Comparison of ENCODE assay signal across 33 cellular contexts in genomic region chr9:125493861-125494554, GRCh38.
A peak's percentile ranks its signal among the peaks of the same experiment; 100 is the strongest.
DNase-seq lines count a peak whose midpoint lies in the region; ATAC-seq, FAIRE-seq and TF ChIP-seq lines count a peak whose summit lies in the region.
"Had no signal": no experiment of that assay in that cellular context is flagged by ENCODE, and none has a peak within 500 bp of the region (broad histone marks: within the 10 kb centered on the region; RNA-seq: fewer than 3 reads in every experiment).

No MANE protein-coding gene starts in this region.

- H3K4me1 Mint-ChIP-seq in activated T-helper 1 cell treated with anti-CD3 and anti-CD28 coated beads, Interleukin-12 subunit alpha, Interleukin-12 subunit beta, Interleukin-2, Interleukin-4 antibody, amounts not matched to agents 30 ng/mL and 10 ng/mL and 1 ng/mL, durations not matched to agents 14 hours and 24 hours and 36 hours (ENCODE audit: low read depth) = no peaks in the 10 kb centered on the region
- H3K4me1 Mint-ChIP-seq: activated CD8-positive, alpha-beta memory T cell treated with anti-CD3 and anti-CD28 coated beads, Interleukin-2, amount 10 ng/mL, durations not matched to agents 7 days and 5 days; CD14-positive monocyte had no signal

- TF ChIP-seq RAD21 in A549 (conservative IDR thresholded peaks at IDR 0.05 in 1 of 2, IDR thresholded peaks at IDR 0.05 in 1 of 2) = no peak
- TF ChIP-seq RAD21 in HCT116 (IDR thresholded peaks at IDR 0.05; ENCODE audit: low read depth) = no peak

- BruUV-seq in HCT116 (replicated peaks; lab: Mats Ljungman, UMichigan) = no TSS peak

- no peaks in the 10 kb centered on the region for H4K20me1 ChIP-seq in HCT116 (ENCODE audit: insufficient read depth)

- H3K4me3 Mint-ChIP-seq in activated T-helper 1 cell treated with anti-CD3 and anti-CD28 coated beads, Interleukin-12 subunit alpha, Interleukin-12 subunit beta, Interleukin-2, Interleukin-4 antibody, amounts not matched to agents 30 ng/mL and 10 ng/mL and 1 ng/mL, durations not matched to agents 14 hours and 24 hours and 36 hours = no peak overlapping the region
- H3K4me3 Mint-ChIP-seq: activated CD8-positive, alpha-beta memory T cell treated with anti-CD3 and anti-CD28 coated beads, Interleukin-2, amount 10 ng/mL, durations not matched to agents 7 days and 5 days; activated T-cell treated with anti-CD3 and anti-CD28 coated beads, Interleukin-2, amount 50 U/mL, for 72 hours; CD14-positive monocyte; H9 had no signal

- no peak for ATAC-seq in A549
- ATAC-seq in HCT116 = no peak
- peak in 1 of 4 donors; percentile 18 for ATAC-seq in right lobe of liver
- ATAC-seq: activated CD8-positive, alpha-beta memory T cell treated with anti-CD3 and anti-CD28 coated beads, Interleukin-2, amount 10 ng/mL, durations not matched to agents 7 days and 5 days; activated T-cell treated with anti-CD3 and anti-CD28 coated beads, Interleukin-2, amount 50 U/mL, for 72 hours; heart right ventricle; stimulated activated naive CD8-positive, alpha-beta T cell treated with anti-CD3 and anti-CD28 coated beads, Interleukin-15, Interleukin-2, amounts not matched to agents 100 U/mL and 50 U/mL, for 24 hours had no signal

- H3K4me1 ChIP-seq in A549 = peaks cover 30% of the 10 kb centered on the region; the same call in 2 of the 3 replicates
- peaks cover 9 to 32% of the 10 kb centered on the region in 2 experiments for H3K4me1 ChIP-seq in HCT116 (ENCODE audit: control insufficient read depth in 1 of 2, insufficient read depth in 2 of 2, low read length in 2 of 2)
- peaks cover 0 to 26% (median 8%) of the 10 kb centered on the region in 4 donors for H3K4me1 ChIP-seq in right lobe of liver

- H3K4me2 ChIP-seq in A549 (peak overlapping the region; percentile 5; the same call in 1 of the 3 replicates), HCT116 (ENCODE audit: low read length) (0 out of 2 replicates have a peak overlapping the region, but pooled peaks have one; percentile 58)

- TF ChIP-seq EP300 in A549 (IDR thresholded peaks at IDR 0.05) = no peak

- H3K79me2 ChIP-seq in HCT116 (ENCODE audit: insufficient read depth, low read length) = no peaks in the 10 kb centered on the region

- no peak overlapping the region for H3K4me3 ChIP-seq in A549
- H3K4me3 ChIP-seq in HCT116 (replicated peaks in 1 of 2; ENCODE audit: low read depth in 1 of 2, low read length in 2 of 2) = no peak overlapping the region
- no peak overlapping the region for H3K4me3 ChIP-seq in right lobe of liver
- H3K4me3 ChIP-seq: adrenal gland, heart right ventricle, pancreas had no signal

- no peaks in the 10 kb centered on the region for H3K36me3 ChIP-seq in HCT116 (ENCODE audit: control insufficient read depth in 1 of 2, insufficient read depth in 2 of 2, low read length in 2 of 2)
- H3K36me3 ChIP-seq in right lobe of liver = no peaks in the 10 kb centered on the region
- H3K36me3 ChIP-seq: adrenal gland, brain microvascular endothelial cell, pancreas had no signal

- TF ChIP-seq CTCF in A549 (IDR thresholded peaks at IDR 0.05) (no peak), HCT116 (IDR thresholded peaks at IDR 0.05 in 2 of 3, conservative IDR thresholded peaks at IDR 0.05 in 1 of 3; ENCODE audit: borderline replicate concordance in 1 of 3, insufficient read depth in 1 of 3, low read depth in 2 of 3, low read length in 2 of 3) (no peak), right lobe of liver (IDR thresholded peaks at IDR 0.05) (no peak)

- H3K27me3 ChIP-seq in HCT116 (ENCODE audit: insufficient read depth, low read length) = no peaks in the 10 kb centered on the region
- no peaks in the 10 kb centered on the region for H3K27me3 ChIP-seq in right lobe of liver
- H3K27me3 ChIP-seq: adrenal gland, brain microvascular endothelial cell, heart right ventricle, pancreas had no signal

- H3K27ac Mint-ChIP-seq in activated T-helper 1 cell treated with anti-CD3 and anti-CD28 coated beads, Interleukin-12 subunit alpha, Interleukin-12 subunit beta, Interleukin-2, Interleukin-4 antibody, amounts not matched to agents 30 ng/mL and 10 ng/mL and 1 ng/mL, durations not matched to agents 14 hours and 24 hours and 36 hours = no peak overlapping the region
- H3K27ac Mint-ChIP-seq: activated CD8-positive, alpha-beta memory T cell treated with anti-CD3 and anti-CD28 coated beads, Interleukin-2, amount 10 ng/mL, durations not matched to agents 7 days and 5 days; activated T-cell treated with anti-CD3 and anti-CD28 coated beads, Interleukin-2, amount 50 U/mL, for 72 hours; H9 had no signal

- H2AFZ ChIP-seq in HCT116 (ENCODE audit: low read depth, low read length, poor library complexity, severe bottlenecking) = no peak overlapping the region

- H3K9me3 ChIP-seq in A549 (no peaks in the 10 kb centered on the region), HCT116 (ENCODE audit: control insufficient read depth in 1 of 2, insufficient read depth in 1 of 2, low read depth in 1 of 2, low read length in 2 of 2) (no peaks in the 10 kb centered on the region), right lobe of liver (no peaks in the 10 kb centered on the region)
- H3K9me3 ChIP-seq: adrenal gland, heart right ventricle, pancreas had no signal

- H3K9me3 Mint-ChIP-seq in activated T-helper 1 cell treated with anti-CD3 and anti-CD28 coated beads, Interleukin-12 subunit alpha, Interleukin-12 subunit beta, Interleukin-2, Interleukin-4 antibody, amounts not matched to agents 30 ng/mL and 10 ng/mL and 1 ng/mL, durations not matched to agents 14 hours and 24 hours and 36 hours = no peaks in the 10 kb centered on the region
- H3K9me3 Mint-ChIP-seq: activated T-cell treated with anti-CD3 and anti-CD28 coated beads, Interleukin-2, amount 50 U/mL, for 72 hours; CD14-positive monocyte; H9 had no signal

- POLR2A ChIA-PET in A549 (lab: Yijun Ruan, JAX) = no interaction called here
- POLR2A ChIA-PET in HCT116 (lab: Charles Lee) = no interaction called here

- H3K9me2 ChIP-seq in HCT116 (ENCODE audit: insufficient read depth) = no peaks in the 10 kb centered on the region

- no peaks in the 10 kb centered on the region for H3K36me3 Mint-ChIP-seq in activated T-helper 1 cell treated with anti-CD3 and anti-CD28 coated beads, Interleukin-12 subunit alpha, Interleukin-12 subunit beta, Interleukin-2, Interleukin-4 antibody, amounts not matched to agents 30 ng/mL and 10 ng/mL and 1 ng/mL, durations not matched to agents 14 hours and 24 hours and 36 hours (ENCODE audit: low read depth)
- H3K36me3 Mint-ChIP-seq: activated CD8-positive, alpha-beta memory T cell treated with anti-CD3 and anti-CD28 coated beads, Interleukin-2, amount 10 ng/mL, durations not matched to agents 7 days and 5 days had no signal

- no peak overlapping the region for H3K9ac ChIP-seq in HCT116 (ENCODE audit: low read length)

- no peak for TF ChIP-seq POLR2A in A549 (IDR thresholded peaks at IDR 0.05; ENCODE audit: low read length)
- no peak for TF ChIP-seq POLR2A in HCT116 (IDR thresholded peaks at IDR 0.05; ENCODE audit: borderline replicate concordance, extremely low read depth, insufficient read depth, insufficient read length)
- no peak for TF ChIP-seq POLR2A in right lobe of liver (IDR thresholded peaks at IDR 0.05)

- DNase-seq in A549 (ENCODE audit: low read depth in 1 of 2, low spot score in 1 of 2) = no peak
- no peak for DNase-seq in HCT116 (ENCODE audit: low read depth, low spot score)
- peak; percentile 73 for DNase-seq in amniotic epithelial cell (ENCODE audit: low read depth)
- no peak for DNase-seq in right lobe of liver
- no peak for DNase-seq in GM19239 (ENCODE audit: insufficient read length, low spot score)
- DNase-seq in DMS 273 (lab: John Stamatoyannopoulos, UW; ENCODE audit: unreplicated experiment) = no peak
- DNase-seq in SIG-M5 treated with dmso at 0.1 percent for 504 hours (lab: John Stamatoyannopoulos, UW; ENCODE audit: unreplicated experiment) = no peak
- DNase-seq in activated T-helper 1 cell treated with anti-CD3 and anti-CD28 coated beads, Interleukin-12 subunit alpha, Interleukin-12 subunit beta, Interleukin-2, Interleukin-4 antibody, amounts not matched to agents 30 ng/mL and 10 ng/mL and 1 ng/mL, durations not matched to agents 14 hours and 24 hours and 36 hours (ENCODE audit: low spot score) = no peak
- DNase-seq: 8988T; activated CD4-positive, alpha-beta T cell treated with anti-CD3 and anti-CD28 coated beads, Interleukin-2, amount 50 U/mL, for 1 hour; activated CD4-positive, CD25-positive, alpha-beta regulatory T cell; activated CD8-positive, alpha-beta memory T cell treated with anti-CD3 and anti-CD28 coated beads, Interleukin-2, amount 10 ng/mL, durations not matched to agents 7 days and 5 days; activated naive CD4-positive, alpha-beta T cell treated with Interleukin-2 at 50 U/mL for 16 hours; activated T-cell treated with anti-CD3 and anti-CD28 coated beads, Interleukin-2, amount 50 U/mL, for 72 hours; adrenal gland; brain microvascular endothelial cell; cerebellar nuclear complex; dermis blood vessel endothelial cell; H9; heart right ventricle; Karpas-422; MV-4-11; NCI-H1436 treated with DMSO at 0.1 percent for 48 hours; NCI-H2107; RPMI8226; stimulated activated CD4-positive, alpha-beta T cell treated with anti-CD3 and anti-CD28 coated beads, Interleukin-1b, Interleukin-23, amount 100 ng/mL, for 48 hours; stimulated activated naive CD8-positive, alpha-beta T cell treated with anti-CD3 and anti-CD28 coated beads, Interleukin-15, Interleukin-2, amounts not matched to agents 100 U/mL and 50 U/mL, for 24 hours had no signal

- FAIRE-seq in A549 (lab: Jason Lieb, UNC) (no peak), GM19239 (lab: Jason Lieb, UNC) (no peak)
- FAIRE-seq: D721Med, endometrium, frontal cortex, GM12892, pancreas had no signal

- H3K27ac ChIP-seq in A549 (peak overlapping the region in 1 of 2 experiments; percentile 37; a peak in 1 of 6 replicates), HCT116 (ENCODE audit: low read depth, low read length) (no peak overlapping the region), right lobe of liver (peak overlapping the region; percentile 47 to 89 (median 81))
- H3K27ac ChIP-seq: adrenal gland, brain microvascular endothelial cell, heart right ventricle, pancreas had no signal

- CTCF ChIA-PET in A549 (lab: Yijun Ruan, JAX) (interaction anchor here (1.4 kb wide), 1 partner anchor 65 kb away, joined by 4 read pairs; no protein-coding TSS in a partner anchor), HCT116 (lab: Charles Lee) (no interaction called here)

- WGBS in A549 (ENCODE audit: missing lambda C conversion rate) = 87% methylated on average over 9 of the region's 9 CpGs
- WGBS in right lobe of liver (ENCODE audit: insufficient coverage, low coverage, low lambda C conversion rate, missing lambda C conversion rate) = 82% methylated on average over 8 of the region's 9 CpGs

- RAD21 ChIA-PET in HCT116 (lab: Charles Lee; ENCODE audit: low non-redundant PET in 1 of 2, low total read pairs in 2 of 2, uncharacterized antibody in 2 of 2, unreplicated experiment in 2 of 2) = no interaction called here

- intact Hi-C loops in HCT116 (cut with micrococcal nuclease) = no loop called here
- intact Hi-C loops in right lobe of liver (cut with DNase I) = no loop called here
- intact Hi-C loops in activated T-helper 1 cell treated with anti-CD3 and anti-CD28 coated beads, Interleukin-12 subunit alpha, Interleukin-12 subunit beta, Interleukin-2, Interleukin-4 antibody, amounts not matched to agents 30 ng/mL and 10 ng/mL and 1 ng/mL, durations not matched to agents 14 hours and 24 hours and 36 hours (cut with micrococcal nuclease) = no loop called here

- H3K27me3 Mint-ChIP-seq in activated T-helper 1 cell treated with anti-CD3 and anti-CD28 coated beads, Interleukin-12 subunit alpha, Interleukin-12 subunit beta, Interleukin-2, Interleukin-4 antibody, amounts not matched to agents 30 ng/mL and 10 ng/mL and 1 ng/mL, durations not matched to agents 14 hours and 24 hours and 36 hours (ENCODE audit: insufficient read depth) = no peaks in the 10 kb centered on the region
- H3K27me3 Mint-ChIP-seq: activated CD8-positive, alpha-beta memory T cell treated with anti-CD3 and anti-CD28 coated beads, Interleukin-2, amount 10 ng/mL, durations not matched to agents 7 days and 5 days had no signal
